In the genomic region with DNA sequence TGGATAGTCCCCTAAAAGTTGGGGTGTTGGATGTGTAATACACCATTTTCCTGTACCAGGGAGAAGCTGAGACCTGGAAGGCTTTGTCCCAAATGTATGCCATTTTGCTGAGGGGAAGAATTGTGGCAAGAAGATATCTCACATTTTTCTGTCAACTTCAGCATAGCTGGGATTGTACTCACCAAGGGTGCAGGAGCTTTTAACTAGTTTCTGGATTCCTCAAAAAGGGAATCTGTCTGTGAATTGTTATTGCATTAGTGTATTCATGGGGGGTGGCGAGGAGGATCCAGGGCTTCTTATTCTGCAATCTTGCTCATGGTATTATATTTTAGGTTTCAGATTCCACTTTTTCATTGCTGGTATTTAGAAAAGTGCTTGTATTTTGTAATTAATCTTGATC, we compare ENCODE assay signal across 1 cellular context.
TF ChIP-seq lines count a peak whose summit lies in the region.

No MANE protein-coding gene starts in this region.

TF ChIP-seq in GM23338, 12 proteins besides CTCF, POLR2A, EP300 and RAD21 (continued from another document):
- TF ChIP-seq ZNF114 (CRISPR knock-in tag; IDR thresholded peaks at IDR 0.05) (no peak), EZH2phosphoT487 (IDR thresholded peaks at IDR 0.05; ENCODE audit: unreplicated experiment) (no peak), EZH2 (IDR thresholded peaks at IDR 0.05; ENCODE audit: low read depth, unreplicated experiment) (no peak), POLR2AphosphoS5 (IDR thresholded peaks at IDR 0.05; ENCODE audit: low read depth) (no peak)
- TF ChIP-seq, protein P1, sequence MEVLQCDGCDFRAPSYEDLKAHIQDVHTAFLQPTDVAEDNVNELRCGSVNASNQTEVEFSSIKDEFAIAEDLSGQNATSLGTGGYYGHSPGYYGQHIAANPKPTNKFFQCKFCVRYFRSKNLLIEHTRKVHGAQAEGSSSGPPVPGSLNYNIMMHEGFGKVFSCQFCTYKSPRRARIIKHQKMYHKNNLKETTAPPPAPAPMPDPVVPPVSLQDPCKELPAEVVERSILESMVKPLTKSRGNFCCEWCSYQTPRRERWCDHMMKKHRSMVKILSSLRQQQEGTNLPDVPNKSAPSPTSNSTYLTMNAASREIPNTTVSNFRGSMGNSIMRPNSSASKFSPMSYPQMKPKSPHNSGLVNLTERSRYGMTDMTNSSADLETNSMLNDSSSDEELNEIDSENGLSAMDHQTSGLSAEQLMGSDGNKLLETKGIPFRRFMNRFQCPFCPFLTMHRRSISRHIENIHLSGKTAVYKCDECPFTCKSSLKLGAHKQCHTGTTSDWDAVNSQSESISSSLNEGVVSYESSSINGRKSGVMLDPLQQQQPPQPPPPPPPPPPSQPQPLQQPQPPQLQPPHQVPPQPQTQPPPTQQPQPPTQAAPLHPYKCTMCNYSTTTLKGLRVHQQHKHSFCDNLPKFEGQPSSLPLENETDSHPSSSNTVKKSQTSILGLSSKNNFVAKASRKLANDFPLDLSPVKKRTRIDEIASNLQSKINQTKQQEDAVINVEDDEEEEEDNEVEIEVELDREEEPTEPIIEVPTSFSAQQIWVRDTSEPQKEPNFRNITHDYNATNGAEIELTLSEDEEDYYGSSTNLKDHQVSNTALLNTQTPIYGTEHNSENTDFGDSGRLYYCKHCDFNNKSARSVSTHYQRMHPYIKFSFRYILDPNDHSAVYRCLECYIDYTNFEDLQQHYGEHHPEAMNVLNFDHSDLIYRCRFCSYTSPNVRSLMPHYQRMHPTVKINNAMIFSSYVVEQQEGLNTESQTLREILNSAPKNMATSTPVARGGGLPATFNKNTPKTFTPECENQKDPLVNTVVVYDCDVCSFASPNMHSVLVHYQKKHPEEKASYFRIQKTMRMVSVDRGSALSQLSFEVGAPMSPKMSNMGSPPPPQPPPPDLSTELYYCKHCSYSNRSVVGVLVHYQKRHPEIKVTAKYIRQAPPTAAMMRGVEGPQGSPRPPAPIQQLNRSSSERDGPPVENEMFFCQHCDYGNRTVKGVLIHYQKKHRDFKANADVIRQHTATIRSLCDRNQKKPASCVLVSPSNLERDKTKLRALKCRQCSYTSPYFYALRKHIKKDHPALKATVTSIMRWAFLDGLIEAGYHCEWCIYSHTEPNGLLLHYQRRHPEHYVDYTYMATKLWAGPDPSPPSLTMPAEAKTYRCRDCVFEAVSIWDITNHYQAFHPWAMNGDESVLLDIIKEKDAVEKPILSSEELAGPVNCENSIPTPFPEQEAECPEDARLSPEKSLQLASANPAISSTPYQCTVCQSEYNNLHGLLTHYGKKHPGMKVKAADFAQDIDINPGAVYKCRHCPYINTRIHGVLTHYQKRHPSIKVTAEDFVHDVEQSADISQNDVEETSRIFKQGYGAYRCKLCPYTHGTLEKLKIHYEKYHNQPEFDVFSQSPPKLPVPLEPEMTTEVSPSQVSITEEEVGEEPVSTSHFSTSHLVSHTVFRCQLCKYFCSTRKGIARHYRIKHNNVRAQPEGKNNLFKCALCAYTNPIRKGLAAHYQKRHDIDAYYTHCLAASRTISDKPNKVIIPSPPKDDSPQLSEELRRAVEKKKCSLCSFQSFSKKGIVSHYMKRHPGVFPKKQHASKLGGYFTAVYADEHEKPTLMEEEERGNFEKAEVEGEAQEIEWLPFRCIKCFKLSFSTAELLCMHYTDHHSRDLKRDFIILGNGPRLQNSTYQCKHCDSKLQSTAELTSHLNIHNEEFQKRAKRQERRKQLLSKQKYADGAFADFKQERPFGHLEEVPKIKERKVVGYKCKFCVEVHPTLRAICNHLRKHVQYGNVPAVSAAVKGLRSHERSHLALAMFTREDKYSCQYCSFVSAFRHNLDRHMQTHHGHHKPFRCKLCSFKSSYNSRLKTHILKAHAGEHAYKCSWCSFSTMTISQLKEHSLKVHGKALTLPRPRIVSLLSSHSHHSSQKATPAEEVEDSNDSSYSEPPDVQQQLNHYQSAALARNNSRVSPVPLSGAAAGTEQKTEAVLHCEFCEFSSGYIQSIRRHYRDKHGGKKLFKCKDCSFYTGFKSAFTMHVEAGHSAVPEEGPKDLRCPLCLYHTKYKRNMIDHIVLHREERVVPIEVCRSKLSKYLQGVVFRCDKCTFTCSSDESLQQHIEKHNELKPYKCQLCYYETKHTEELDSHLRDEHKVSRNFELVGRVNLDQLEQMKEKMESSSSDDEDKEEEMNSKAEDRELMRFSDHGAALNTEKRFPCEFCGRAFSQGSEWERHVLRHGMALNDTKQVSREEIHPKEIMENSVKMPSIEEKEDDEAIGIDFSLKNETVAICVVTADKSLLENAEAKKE (CRISPR knock-in tag; IDR thresholded peaks at IDR 0.05) = no peak
